Comparison of ENCODE assay signal across 13 cellular contexts in the genomic region with DNA sequence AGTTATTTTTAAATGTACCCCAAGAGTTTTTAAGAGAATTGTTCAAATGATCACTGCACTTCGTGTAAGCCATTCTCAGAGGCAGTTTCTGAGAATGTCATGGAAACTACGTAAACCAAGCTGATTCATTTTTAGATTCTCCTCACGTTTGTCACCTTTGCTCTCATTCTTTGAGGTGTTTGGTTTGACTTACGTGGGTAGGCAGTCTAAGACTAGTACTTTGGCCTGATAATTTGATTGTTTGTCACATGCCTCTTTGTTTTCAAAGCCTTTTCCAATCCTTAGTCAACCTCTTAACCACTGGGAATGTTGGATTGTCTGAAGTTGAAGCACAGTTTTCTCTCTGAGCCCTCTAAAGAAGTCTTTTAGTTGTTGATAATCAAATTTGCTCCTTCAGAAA. TPM values are rescaled to one million over a fixed set of nuclear protein-coding genes. Genes with fewer than 3 reads are reported as not detected.
DNase-seq lines count a peak whose midpoint lies in the region; ATAC-seq and TF ChIP-seq lines count a peak whose summit lies in the region.
"Had no signal": no experiment of that assay in that cellular context is flagged by ENCODE, and none has a peak within 500 bp of the region (broad histone marks: within the 10 kb centered on the region; RNA-seq: fewer than 3 reads in every experiment).

No MANE protein-coding gene starts in this region.

- ATAC-seq in HG02870 (IDR thresholded peaks at IDR 0.05; ENCODE audit: unreplicated experiment), result peak; percentile 95
- peak; percentile 87 for ATAC-seq in activated CD8-positive, alpha-beta T cell treated with anti-CD3 and anti-CD28 coated beads for 36 hours

- no peaks in the 10 kb centered on the region for H3K9me3 ChIP-seq in thyroid gland
- H3K9me3 ChIP-seq: colonic mucosa, right atrium auricular region had no signal

- H3K27ac Mint-ChIP-seq in activated naive CD4-positive, alpha-beta T cell treated with anti-CD3 and anti-CD28 coated beads for 36 hours, result no peak overlapping the region
- H3K27ac Mint-ChIP-seq in activated CD8-positive, alpha-beta T cell treated with anti-CD3 and anti-CD28 coated beads for 36 hours, result no peak overlapping the region
- H3K27ac Mint-ChIP-seq in type B pancreatic cell, result peak overlapping the region; percentile 43

- DNase-seq in activated naive CD4-positive, alpha-beta T cell treated with anti-CD3 and anti-CD28 coated beads for 36 hours, result peak; percentile 10
- DNase-seq in activated naive CD4-positive, alpha-beta T cell treated with anti-CD3 and anti-CD28 coated beads, Interleukin-2, amount 50 U/mL, for 16 hours, result no peak
- peak; percentile 21 for DNase-seq in activated CD8-positive, alpha-beta T cell treated with anti-CD3 and anti-CD28 coated beads for 36 hours
- DNase-seq in type B pancreatic cell (ENCODE audit: extremely low spot score, unreplicated experiment), result no peak
- DNase-seq in pons (ENCODE audit: low spot score), result no peak
- no peak for DNase-seq in thyroid gland
- DNase-seq in cerebellar nuclear complex (lab: John Stamatoyannopoulos, UW), result no peak
- DNase-seq: activated CD4-positive, alpha-beta T cell treated with anti-CD3 and anti-CD28 coated beads, Interleukin-2, amount 50 U/mL, for 1 hour; colonic mucosa; Kasumi-1; OCI-M1 had no signal

- H3K27me3 Mint-ChIP-seq in activated naive CD4-positive, alpha-beta T cell treated with anti-CD3 and anti-CD28 coated beads for 36 hours (ENCODE audit: low read depth), result peaks cover 5% of the 10 kb centered on the region
- no peaks in the 10 kb centered on the region for H3K27me3 Mint-ChIP-seq in activated CD8-positive, alpha-beta T cell treated with anti-CD3 and anti-CD28 coated beads for 36 hours
- H3K27me3 Mint-ChIP-seq in type B pancreatic cell, result no peaks in the 10 kb centered on the region

- WGBS in thyroid gland, 2 donors, result 85 to 88% methylated on average over 4 of the region's 4 CpGs

- H3K4me3 Mint-ChIP-seq in activated naive CD4-positive, alpha-beta T cell treated with anti-CD3 and anti-CD28 coated beads for 36 hours, result no peak overlapping the region
- H3K4me3 Mint-ChIP-seq in activated CD8-positive, alpha-beta T cell treated with anti-CD3 and anti-CD28 coated beads for 36 hours, result no peak overlapping the region
- no peak overlapping the region for H3K4me3 Mint-ChIP-seq in type B pancreatic cell

- CTCF ChIA-PET in activated naive CD4-positive, alpha-beta T cell treated with anti-CD3 and anti-CD28 coated beads for 36 hours (lab: Charles Lee), result interaction anchor here (0.7 to 1.4 kb wide), 3 partner anchors 67 to 243 kb away, joined by 3 to 4 read pairs (median 3); no protein-coding TSS in a partner anchor
- CTCF ChIA-PET in activated CD8-positive, alpha-beta T cell treated with anti-CD3 and anti-CD28 coated beads for 36 hours (lab: Charles Lee), result interaction anchor here (1.1 to 2.1 kb wide), 3 partner anchors 20 to 85 kb away, joined by 3 to 8 read pairs (median 3); no protein-coding TSS in a partner anchor

- no peak for TF ChIP-seq CTCF in activated CD8-positive, alpha-beta T cell treated with anti-CD3 and anti-CD28 coated beads for 36 hours (IDR thresholded peaks at IDR 0.05)
- TF ChIP-seq CTCF in type B pancreatic cell (conservative IDR thresholded peaks at IDR 0.05), result no peak
- TF ChIP-seq CTCF in thyroid gland (IDR thresholded peaks at IDR 0.05), result no peak

- no peak for TF ChIP-seq POLR2A in thyroid gland (IDR thresholded peaks at IDR 0.05)

- H3K4me1 Mint-ChIP-seq in activated naive CD4-positive, alpha-beta T cell treated with anti-CD3 and anti-CD28 coated beads for 36 hours (ENCODE audit: low read depth), result peaks cover 19% of the 10 kb centered on the region
- peaks cover 26% of the 10 kb centered on the region for H3K4me1 Mint-ChIP-seq in activated CD8-positive, alpha-beta T cell treated with anti-CD3 and anti-CD28 coated beads for 36 hours (ENCODE audit: low read depth)
- H3K4me1 Mint-ChIP-seq in type B pancreatic cell (ENCODE audit: unreplicated experiment), result peaks cover 40% of the 10 kb centered on the region

- POLR2A ChIA-PET in activated CD8-positive, alpha-beta T cell treated with anti-CD3 and anti-CD28 coated beads for 36 hours (lab: Charles Lee), result interaction anchor here (1.4 to 1.8 kb wide), 2 partner anchors 11 to 32 kb away, joined by 5 read pairs; a partner anchor contains a TSS

- H3K9me3 Mint-ChIP-seq in activated naive CD4-positive, alpha-beta T cell treated with anti-CD3 and anti-CD28 coated beads for 36 hours, result peaks cover 2% of the 10 kb centered on the region
- peaks cover 2% of the 10 kb centered on the region for H3K9me3 Mint-ChIP-seq in activated CD8-positive, alpha-beta T cell treated with anti-CD3 and anti-CD28 coated beads for 36 hours
- H3K9me3 Mint-ChIP-seq in type B pancreatic cell, result peaks cover 9% of the 10 kb centered on the region

- H3K4me3 ChIP-seq in thyroid gland (replicated peaks in 1 of 3), result no peak overlapping the region
- H3K4me3 ChIP-seq: colonic mucosa, right atrium auricular region had no signal

- H3K27ac ChIP-seq in thyroid gland, result no peak overlapping the region
- H3K27ac ChIP-seq: colonic mucosa, right atrium auricular region had no signal

- no peaks in the 10 kb centered on the region for H3K36me3 ChIP-seq in thyroid gland
- H3K36me3 ChIP-seq: colonic mucosa, right atrium auricular region had no signal

- no peaks in the 10 kb centered on the region for H3K36me3 Mint-ChIP-seq in activated naive CD4-positive, alpha-beta T cell treated with anti-CD3 and anti-CD28 coated beads for 36 hours (ENCODE audit: low read depth)
- H3K36me3 Mint-ChIP-seq in activated CD8-positive, alpha-beta T cell treated with anti-CD3 and anti-CD28 coated beads for 36 hours (ENCODE audit: low read depth), result peaks cover 12% of the 10 kb centered on the region
- H3K36me3 Mint-ChIP-seq in type B pancreatic cell, result peaks cover 41% of the 10 kb centered on the region

- H3K27me3 ChIP-seq in thyroid gland, result no peaks in the 10 kb centered on the region
- H3K27me3 ChIP-seq: colonic mucosa, right atrium auricular region had no signal

- intact Hi-C loops in activated naive CD4-positive, alpha-beta T cell treated with anti-CD3 and anti-CD28 coated beads for 36 hours (cut with micrococcal nuclease), result loop anchor here (1.0 kb wide), 3 partner anchors 10 to 66 kb away; no protein-coding TSS in a partner anchor
- intact Hi-C loops in activated CD8-positive, alpha-beta T cell treated with anti-CD3 and anti-CD28 coated beads for 36 hours (cut with micrococcal nuclease), result no loop called here
- intact Hi-C loops in thyroid gland (cut with DNase I), result no loop called here

- peaks cover 2 to 3% of the 10 kb centered on the region in 2 donors for H3K4me1 ChIP-seq in thyroid gland
- H3K4me1 ChIP-seq: colonic mucosa had no signal

RNA-seq across cellular contexts. Expression of a gene that starts 10.5 kb away (rescaled TPM):
- total RNA-seq in activated naive CD4-positive, alpha-beta T cell treated with anti-CD3 and anti-CD28 coated beads for 36 hours, result 10 to 100 TPM; 24.0 TPM
- total RNA-seq in activated CD8-positive, alpha-beta T cell treated with anti-CD3 and anti-CD28 coated beads for 36 hours, result 10 to 100 TPM; 38.6 to 43.3 TPM
- total RNA-seq in type B pancreatic cell (ENCODE audit: low replicate concordance) (46.7 and 149 TPM in 2 replicates), thyroid gland (100 to 1,000 TPM in 1 of 4 donors, 10 to 100 TPM in 3; 39.6 to 207 (median 69.1) TPM)

Comparison
In these comparisons a context has a peak if more than half of its experiments do, and no peak if none do; other contexts are left out.
1. DNase-seq: peak in activated naive CD4-positive, alpha-beta T cell treated with anti-CD3 and anti-CD28 coated beads for 36 hours (single experiment) and activated CD8-positive, alpha-beta T cell treated with anti-CD3 and anti-CD28 coated beads for 36 hours (single experiment); none in activated naive CD4-positive, alpha-beta T cell treated with anti-CD3 and anti-CD28 coated beads, Interleukin-2, amount 50 U/mL, for 16 hours (single experiment), type B pancreatic cell (single experiment), pons (single experiment), thyroid gland (0 of 2) and cerebellar nuclear complex (0 of 2).